In the genomic region with DNA sequence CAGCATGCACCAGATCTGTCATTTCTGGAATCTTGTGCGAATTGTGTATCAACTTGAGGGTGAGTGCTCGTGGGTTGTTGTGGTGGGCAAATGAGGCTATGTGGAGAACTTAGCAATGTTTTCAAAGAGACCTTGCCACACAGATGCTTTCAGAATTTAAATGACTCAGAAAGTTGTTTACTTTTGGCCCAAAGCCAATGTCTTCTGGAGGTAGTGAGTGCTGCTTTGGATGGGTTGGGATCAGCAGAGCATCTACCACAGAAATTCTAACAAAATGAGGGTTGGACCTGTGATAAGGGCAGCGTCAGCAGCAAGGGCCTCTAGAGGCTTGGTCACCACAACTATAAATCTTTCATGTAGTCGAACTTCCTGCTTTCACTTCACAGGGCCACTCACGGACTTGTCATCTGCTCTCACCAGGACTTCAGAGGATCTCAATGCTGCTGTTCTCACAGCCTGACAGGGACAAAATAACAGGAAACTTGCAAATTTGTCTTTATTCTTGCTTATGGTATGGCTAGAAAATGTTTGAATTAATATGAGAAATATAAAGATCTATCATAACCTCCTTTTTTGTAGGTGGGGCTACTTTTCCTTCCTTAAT, we compare ENCODE assay signal across 9 cellular contexts.
A peak's percentile ranks its signal among the peaks of the same experiment; 100 is the strongest.
DNase-seq lines count a peak whose midpoint lies in the region; ATAC-seq and TF ChIP-seq lines count a peak whose summit lies in the region.
"Had no signal": no experiment of that assay in that cellular context is flagged by ENCODE, and none has a peak within 500 bp of the region (broad histone marks: within the 10 kb centered on the region; RNA-seq: fewer than 3 reads in every experiment).

No MANE protein-coding gene starts in this region.

- CTCF ChIA-PET in activated CD4-positive, alpha-beta memory T cell treated with anti-CD3 and anti-CD28 coated beads, Interleukin-2, amount 10 ng/mL, durations not matched to agents 7 days and 5 days (lab: Charles Lee), result no interaction called here

- peak in 3 of 4 donors; percentile 16 to 43 (median 26) for ATAC-seq in right lobe of liver

- no peak overlapping the region; the same call in 1 of the 2 replicates for H2AFZ ChIP-seq in KMS-11 (ENCODE audit: low read depth)

- no peak overlapping the region for H3K9ac ChIP-seq in KMS-11

- peaks cover 15% of the 10 kb centered on the region for H3K4me1 ChIP-seq in KMS-11 (ENCODE audit: low read depth, poor library complexity, severe bottlenecking)
- peaks cover 0 to 24% (median 12%) of the 10 kb centered on the region in 4 donors for H3K4me1 ChIP-seq in right lobe of liver
- peaks cover 15 to 42% (median 35%) of the 10 kb centered on the region in 4 donors for H3K4me1 ChIP-seq in esophagus muscularis mucosa

- H3K4me2 ChIP-seq in KMS-11, result peak overlapping the region; percentile 34; the same call in 1 of the 2 replicates

- H3K36me3 Mint-ChIP-seq in activated CD4-positive, alpha-beta memory T cell treated with anti-CD3 and anti-CD28 coated beads, Interleukin-2, amount 10 ng/mL, durations not matched to agents 7 days and 5 days (ENCODE audit: low read depth), result no peaks in the 10 kb centered on the region
- H3K36me3 Mint-ChIP-seq: IgD-negative memory B cell had no signal

- no peak overlapping the region; the same call in 1 of the 2 replicates for H3K27ac ChIP-seq in KMS-11
- peak overlapping the region in 1 of 3 donors; percentile 1 for H3K27ac ChIP-seq in right lobe of liver
- no peak overlapping the region for H3K27ac ChIP-seq in esophagus muscularis mucosa (replicated peaks in 1 of 4)

- WGBS in right lobe of liver (ENCODE audit: insufficient coverage, low coverage, low lambda C conversion rate, missing lambda C conversion rate), result 49% methylated on average over 5 of the region's 5 CpGs
- 59% methylated on average over 5 of the region's 5 CpGs for WGBS in esophagus muscularis mucosa

- H3K27ac Mint-ChIP-seq in activated CD4-positive, alpha-beta memory T cell treated with anti-CD3 and anti-CD28 coated beads, Interleukin-2, amount 10 ng/mL, durations not matched to agents 7 days and 5 days, result no peak overlapping the region
- H3K27ac Mint-ChIP-seq: IgD-negative memory B cell had no signal

- peaks cover 7% of the 10 kb centered on the region for H3K4me1 Mint-ChIP-seq in activated CD4-positive, alpha-beta memory T cell treated with anti-CD3 and anti-CD28 coated beads, Interleukin-2, amount 10 ng/mL, durations not matched to agents 7 days and 5 days

- no peaks in the 10 kb centered on the region for H3K79me2 ChIP-seq in KMS-11 (ENCODE audit: insufficient read depth, low read depth)

- DNase-seq in ACHN, result peak; percentile 77
- peak; percentile 29 for DNase-seq in GM06990 (ENCODE audit: extremely low read depth, insufficient read length)
- DNase-seq in HCEC 1CT, result peak; percentile 94
- DNase-seq in activated CD4-positive, alpha-beta memory T cell treated with anti-CD3 and anti-CD28 coated beads, Interleukin-2, amount 10 ng/mL, durations not matched to agents 7 days and 5 days, result peak; percentile 17
- no peak for DNase-seq in right lobe of liver
- no peak for DNase-seq in esophagus muscularis mucosa (ENCODE audit: extremely low spot score)
- DNase-seq in activated CD4-positive, CD25-positive, alpha-beta regulatory T cell treated with anti-CD3 and anti-CD28 coated beads, Interleukin-2, amount 50 U/mL, for 72 hours, result no peak

- H3K27me3 Mint-ChIP-seq in activated CD4-positive, alpha-beta memory T cell treated with anti-CD3 and anti-CD28 coated beads, Interleukin-2, amount 10 ng/mL, durations not matched to agents 7 days and 5 days, result peaks cover 2% of the 10 kb centered on the region

- TF ChIP-seq CTCF in GM06990 (IDR thresholded peaks at IDR 0.05; ENCODE audit: insufficient read depth, low read length, poor library complexity, severe bottlenecking) (no peak), KMS-11 (conservative IDR thresholded peaks at IDR 0.05; ENCODE audit: low read depth, low read length) (no peak), right lobe of liver (IDR thresholded peaks at IDR 0.05) (no peak), esophagus muscularis mucosa (IDR thresholded peaks at IDR 0.05) (no peak)

- H3K27me3 ChIP-seq in GM06990 (replicated peaks; ENCODE audit: control insufficient read depth, insufficient read depth, low read length) (no peaks in the 10 kb centered on the region), KMS-11 (ENCODE audit: insufficient read depth, low read depth) (no peaks in the 10 kb centered on the region), right lobe of liver (no peaks in the 10 kb centered on the region), esophagus muscularis mucosa (no peaks in the 10 kb centered on the region)

- no peaks in the 10 kb centered on the region for H3K36me3 ChIP-seq in GM06990 (ENCODE audit: control insufficient read depth, insufficient read depth, low read length)
- H3K36me3 ChIP-seq in KMS-11 (ENCODE audit: insufficient read depth), result no peaks in the 10 kb centered on the region
- H3K36me3 ChIP-seq in right lobe of liver, result no peaks in the 10 kb centered on the region
- H3K36me3 ChIP-seq in esophagus muscularis mucosa, result no peaks in the 10 kb centered on the region

- intact Hi-C loops in right lobe of liver (cut with DNase I), result no loop called here
- intact Hi-C loops in esophagus muscularis mucosa (cut with DNase I), result no loop called here

- POLR2A ChIA-PET in activated CD4-positive, alpha-beta memory T cell treated with anti-CD3 and anti-CD28 coated beads, Interleukin-2, amount 10 ng/mL, durations not matched to agents 7 days and 5 days (lab: Charles Lee), result no interaction called here

- H3K4me3 ChIP-seq in GM06990 (replicated peaks; ENCODE audit: low read depth, low read length) (no peak overlapping the region), KMS-11 (IDR thresholded peaks at IDR 0.05; ENCODE audit: insufficient read depth, low read depth, low read length) (no peak overlapping the region), right lobe of liver (no peak overlapping the region), esophagus muscularis mucosa (no peak overlapping the region)

- TF ChIP-seq POLR2A in right lobe of liver (IDR thresholded peaks at IDR 0.05) (no peak), esophagus muscularis mucosa (IDR thresholded peaks at IDR 0.05; ENCODE audit: low read depth) (no peak)

- H4K20me1 ChIP-seq in KMS-11 (ENCODE audit: insufficient read depth), result no peaks in the 10 kb centered on the region

- H3K4me3 Mint-ChIP-seq in activated CD4-positive, alpha-beta memory T cell treated with anti-CD3 and anti-CD28 coated beads, Interleukin-2, amount 10 ng/mL, durations not matched to agents 7 days and 5 days, result no peak overlapping the region
- H3K4me3 Mint-ChIP-seq: IgD-negative memory B cell had no signal

- H3K9me3 ChIP-seq in right lobe of liver, result no peaks in the 10 kb centered on the region
- H3K9me3 ChIP-seq in esophagus muscularis mucosa, result no peaks in the 10 kb centered on the region

- TF ChIP-seq EP300 in esophagus muscularis mucosa (IDR thresholded peaks at IDR 0.05), result no peak

- in situ Hi-C loops in ACHN (cut with HindIII; ENCODE audit: low pct_ligation_motif_present, low pct_unique_long_range_greater_than_20kb, low sequenced_read_pairs), result no loop called here

- H3K9me3 Mint-ChIP-seq in activated CD4-positive, alpha-beta memory T cell treated with anti-CD3 and anti-CD28 coated beads, Interleukin-2, amount 10 ng/mL, durations not matched to agents 7 days and 5 days, result no peaks in the 10 kb centered on the region
- H3K9me3 Mint-ChIP-seq: IgD-negative memory B cell had no signal

Comparison
In these comparisons a context has a peak if more than half of its experiments do, and no peak if none do; other contexts are left out.
1. DNase-seq: peak in ACHN (single experiment), GM06990 (single experiment), HCEC 1CT (single experiment) and activated CD4-positive, alpha-beta memory T cell treated with anti-CD3 and anti-CD28 coated beads, Interleukin-2, amount 10 ng/mL, durations not matched to agents 7 days and 5 days (single experiment); none in right lobe of liver (0 of 3), esophagus muscularis mucosa (single experiment) and activated CD4-positive, CD25-positive, alpha-beta regulatory T cell treated with anti-CD3 and anti-CD28 coated beads, Interleukin-2, amount 50 U/mL, for 72 hours (single experiment).